ENCODE assay signal across 8 cellular contexts in the genomic region with DNA sequence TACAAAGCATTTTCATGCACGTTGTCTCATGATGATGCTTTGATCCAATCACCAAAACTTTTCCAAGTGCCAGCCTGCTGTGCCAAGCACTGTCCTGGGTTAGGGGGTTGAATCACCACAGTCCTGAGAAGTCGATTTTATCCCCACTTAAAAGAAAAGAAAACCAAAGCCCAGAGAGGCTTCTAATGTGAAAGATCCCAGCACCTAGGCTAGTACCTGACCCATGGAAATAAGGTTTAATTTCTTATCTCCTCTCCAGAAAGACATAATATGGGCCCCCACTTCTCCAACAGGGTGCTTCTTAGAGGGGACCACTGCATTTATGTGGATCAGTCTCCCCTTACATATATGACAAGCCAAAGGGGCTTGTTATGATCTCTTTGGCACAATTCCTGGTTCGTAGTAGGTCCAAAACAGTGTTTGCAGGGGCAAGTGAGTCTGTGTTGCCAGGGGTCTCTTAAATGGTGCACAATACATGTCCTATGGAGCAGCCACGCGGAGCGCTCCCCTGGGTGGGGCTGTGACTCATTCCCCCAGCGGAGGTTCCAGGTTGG. TPM values are rescaled to one million over a fixed set of nuclear protein-coding genes. Genes with fewer than 3 reads are reported as not detected.
DNase-seq lines count a peak whose midpoint lies in the region; ATAC-seq and TF ChIP-seq lines count a peak whose summit lies in the region.

No MANE protein-coding gene starts in this region.

- H3K79me2 ChIP-seq in HCT116 (ENCODE audit: insufficient read depth, low read length) (peaks cover 29% of the 10 kb centered on the region), smooth muscle cell (ENCODE audit: low read depth) (peaks cover 27% of the 10 kb centered on the region)

- ATAC-seq in HCT116 (no peak), WTC11 (no peak), HG02610 (IDR thresholded peaks at IDR 0.05; ENCODE audit: unreplicated experiment) (no peak), GM18868 (IDR thresholded peaks at IDR 0.05; ENCODE audit: unreplicated experiment) (no peak)

- H3K9me3 ChIP-seq in HCT116 (ENCODE audit: control insufficient read depth in 1 of 2, insufficient read depth in 1 of 2, low read depth in 1 of 2, low read length in 2 of 2): no peaks in the 10 kb centered on the region
- no peaks in the 10 kb centered on the region for H3K9me3 ChIP-seq in smooth muscle cell (replicated peaks; ENCODE audit: low read depth)

- H3K9me3 Mint-ChIP-seq in WTC11: no peaks in the 10 kb centered on the region
- H3K9me3 Mint-ChIP-seq in glutamatergic neuron (ENCODE audit: unreplicated experiment): peaks cover 15% of the 10 kb centered on the region

- H3K27ac Mint-ChIP-seq in WTC11: no peak overlapping the region
- H3K27ac Mint-ChIP-seq in glutamatergic neuron (ENCODE audit: unreplicated experiment): peak overlapping the region; percentile 90

- H3K27ac ChIP-seq in HCT116 (ENCODE audit: low read depth, low read length): peak overlapping the region; percentile 100
- peak overlapping the region; percentile 85 for H3K27ac ChIP-seq in smooth muscle cell (ENCODE audit: low read depth)

- H3K9me2 ChIP-seq in HCT116 (ENCODE audit: insufficient read depth): no peaks in the 10 kb centered on the region

- H4K20me1 ChIP-seq in HCT116 (ENCODE audit: insufficient read depth): no peaks in the 10 kb centered on the region
- peaks cover 26% of the 10 kb centered on the region for H4K20me1 ChIP-seq in smooth muscle cell (ENCODE audit: low read depth)

- no peak for TF ChIP-seq CTCF in HCT116 (IDR thresholded peaks at IDR 0.05 in 2 of 3, conservative IDR thresholded peaks at IDR 0.05 in 1 of 3; ENCODE audit: borderline replicate concordance in 1 of 3, insufficient read depth in 1 of 3, low read depth in 2 of 3, low read length in 2 of 3)
- TF ChIP-seq CTCF in WTC11 (IDR thresholded peaks at IDR 0.05): no peak
- TF ChIP-seq CTCF in glutamatergic neuron (IDR thresholded peaks at IDR 0.05; ENCODE audit: partially characterized antibody, unreplicated experiment): no peak
- TF ChIP-seq CTCF in smooth muscle cell (IDR thresholded peaks at IDR 0.05; ENCODE audit: borderline replicate concordance, insufficient read depth, poor library complexity, severe bottlenecking): no peak

- H3K36me3 ChIP-seq in HCT116 (ENCODE audit: control insufficient read depth in 1 of 2, insufficient read depth in 2 of 2, low read length in 2 of 2) (no peaks in the 10 kb centered on the region; a peak in 1 of 4 replicates), smooth muscle cell (ENCODE audit: low read depth) (no peaks in the 10 kb centered on the region)

- no peak overlapping the region for H2AFZ ChIP-seq in HCT116 (ENCODE audit: low read depth, low read length, poor library complexity, severe bottlenecking)
- H2AFZ ChIP-seq in smooth muscle cell (ENCODE audit: low read depth): no peak overlapping the region

- TF ChIP-seq POLR2A in HCT116 (IDR thresholded peaks at IDR 0.05; ENCODE audit: borderline replicate concordance, extremely low read depth, insufficient read depth, insufficient read length): no peak

- peak overlapping the region; percentile 100 for H3K4me2 ChIP-seq in HCT116 (ENCODE audit: low read length)
- peak overlapping the region; percentile 89 for H3K4me2 ChIP-seq in smooth muscle cell

- 20% methylated on average over 7 of the region's 7 CpGs for WGBS in smooth muscle cell (ENCODE audit: low lambda C conversion rate)

- H3K4me1 Mint-ChIP-seq in WTC11 (peaks cover 50% of the 10 kb centered on the region), glutamatergic neuron (ENCODE audit: low read depth, unreplicated experiment) (peaks cover 25% of the 10 kb centered on the region)

- peaks cover 5% of the 10 kb centered on the region for H3F3A ChIP-seq in smooth muscle cell (ENCODE audit: low read depth)

- no peaks in the 10 kb centered on the region for H3K36me3 Mint-ChIP-seq in WTC11
- no peaks in the 10 kb centered on the region for H3K36me3 Mint-ChIP-seq in glutamatergic neuron (ENCODE audit: unreplicated experiment)

- TF ChIP-seq RAD21 in HCT116 (IDR thresholded peaks at IDR 0.05; ENCODE audit: low read depth): no peak

- H3K4me3 ChIP-seq in HCT116 (replicated peaks in 1 of 2; ENCODE audit: low read depth in 1 of 2, low read length in 2 of 2) (peak overlapping the region; percentile 73 to 75), smooth muscle cell (peak overlapping the region; percentile 69)

- intact Hi-C loops in HCT116 (cut with micrococcal nuclease): loop anchor here (1.0 to 2.0 kb wide), 3 partner anchors 15 to 137 kb away; a partner anchor contains a TSS

- H3K27me3 ChIP-seq in HCT116 (ENCODE audit: insufficient read depth, low read length) (no peaks in the 10 kb centered on the region), smooth muscle cell (ENCODE audit: low read depth) (no peaks in the 10 kb centered on the region)

- POLR2A ChIA-PET in HCT116 (lab: Charles Lee): interaction anchor here (1.1 to 1.7 kb wide), 3 partner anchors 11 to 135 kb away, joined by 3 to 6 read pairs (median 5); no protein-coding TSS in a partner anchor
- POLR2A ChIA-PET in WTC11 (lab: Charles Lee): interaction anchor here (1.6 to 3.8 kb wide), 2 partner anchors 17 to 135 kb away, joined by 7 to 76 read pairs; no protein-coding TSS in a partner anchor

- H3K4me1 ChIP-seq in HCT116 (ENCODE audit: control insufficient read depth in 1 of 2, insufficient read depth in 2 of 2, low read length in 2 of 2) (peaks cover 46 to 82% of the 10 kb centered on the region in 2 experiments), smooth muscle cell (ENCODE audit: low read depth) (peaks cover 22% of the 10 kb centered on the region)

- H3K9ac ChIP-seq in HCT116 (ENCODE audit: low read length) (peak overlapping the region; percentile 95), smooth muscle cell (ENCODE audit: low read depth) (no peak overlapping the region)

- RAD21 ChIA-PET in HCT116 (lab: Charles Lee; ENCODE audit: low non-redundant PET in 1 of 2, low total read pairs in 2 of 2, uncharacterized antibody in 2 of 2, unreplicated experiment in 2 of 2): interaction anchor here (0.6 to 1.3 kb wide), 7 partner anchors 10 to 238 kb away, joined by 3 to 13 read pairs (median 4); no protein-coding TSS in a partner anchor

- H3K27me3 Mint-ChIP-seq in WTC11 (ENCODE audit: low read depth) (peaks cover 24% of the 10 kb centered on the region), glutamatergic neuron (ENCODE audit: unreplicated experiment) (peaks cover 8% of the 10 kb centered on the region)

- H3K4me3 Mint-ChIP-seq in WTC11: peak overlapping the region; percentile 92
- peak overlapping the region; percentile 95 for H3K4me3 Mint-ChIP-seq in glutamatergic neuron (ENCODE audit: unreplicated experiment)

- CTCF ChIA-PET in HCT116 (lab: Charles Lee) (interaction anchor here (0.6 to 6.6 kb wide), 7 partner anchors 9 to 238 kb away, joined by 3 to 150 read pairs (median 6); no protein-coding TSS in a partner anchor), WTC11 (lab: Charles Lee) (interaction anchor here (0.6 to 3.8 kb wide), 12 partner anchors 11 to 238 kb away, joined by 3 to 34 read pairs (median 4); a partner anchor contains a TSS)

- no TSS peak for BruUV-seq in HCT116 (replicated peaks; lab: Mats Ljungman, UMichigan)

- DNase-seq in HCT116 (ENCODE audit: low read depth, low spot score): no peak
- DNase-seq in WTC11 (ENCODE audit: low spot score): no peak
- no peak for DNase-seq in glutamatergic neuron
- no peak for DNase-seq in smooth muscle cell (lab: John Stamatoyannopoulos, UW; ENCODE audit: unreplicated experiment)
- no peak for DNase-seq in DMS 273 (lab: John Stamatoyannopoulos, UW; ENCODE audit: unreplicated experiment)
- no peak for DNase-seq in GOT3 (lab: John Stamatoyannopoulos, UW)

TF ChIP-seq in WTC11, 78 proteins besides CTCF, POLR2A, EP300 and RAD21 (continues in another document):
- TF ChIP-seq NR1H2 (CRISPR knock-in tag; IDR thresholded peaks at IDR 0.05): no peak
- no peak for TF ChIP-seq TCF7 (CRISPR knock-in tag; IDR thresholded peaks at IDR 0.05; ENCODE audit: low read depth)
- no peak for TF ChIP-seq OVOL2 (CRISPR knock-in tag; IDR thresholded peaks at IDR 0.05; ENCODE audit: borderline replicate concordance)
- TF ChIP-seq, protein P1, sequence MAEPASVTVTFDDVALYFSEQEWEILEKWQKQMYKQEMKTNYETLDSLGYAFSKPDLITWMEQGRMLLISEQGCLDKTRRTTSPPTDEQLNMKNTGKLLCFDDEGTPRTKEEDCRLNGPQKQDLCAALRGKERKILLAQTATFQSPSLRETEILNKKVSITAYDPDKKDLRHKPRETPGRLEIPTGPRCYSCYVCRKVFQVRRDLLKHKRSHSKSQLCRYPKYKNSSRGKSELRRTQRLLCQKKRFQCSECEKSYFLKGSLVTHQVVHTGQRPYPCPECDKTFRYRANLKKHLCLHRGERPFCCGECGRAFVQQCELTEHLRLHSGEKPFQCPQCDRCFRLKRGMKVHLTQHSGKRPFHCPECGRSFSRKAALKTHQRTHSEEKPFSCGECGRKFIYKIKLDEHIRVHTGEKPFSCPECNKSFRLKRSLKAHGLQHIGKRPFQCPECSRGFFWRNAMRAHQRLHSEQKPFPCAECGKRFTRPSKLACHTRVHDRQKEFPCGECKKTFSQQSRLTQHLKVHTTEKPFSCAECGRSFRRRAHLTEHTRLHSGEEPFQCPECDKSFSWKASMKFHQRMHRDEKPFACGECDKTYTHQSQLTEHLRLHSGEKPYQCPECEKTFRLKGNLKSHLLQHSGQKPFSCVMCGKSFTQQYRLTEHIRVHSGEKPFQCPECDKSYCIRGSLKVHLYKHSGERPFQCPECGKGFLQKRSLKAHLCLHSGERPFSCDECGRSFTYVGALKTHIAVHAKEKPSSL (CRISPR knock-in tag; conservative IDR thresholded peaks at IDR 0.05): no peak
- no peak for TF ChIP-seq HMGA2 (CRISPR knock-in tag; IDR thresholded peaks at IDR 0.05)
- no peak for TF ChIP-seq ZNF671 (CRISPR knock-in tag; IDR thresholded peaks at IDR 0.05)

RNA-seq across cellular contexts. Expression of a gene that starts 1.9 kb away (rescaled TPM):
- total RNA-seq in HCT116 (2021; ENCODE audit: unreplicated experiment) (120 TPM), WTC11 (2021) (62.1 to 65.3 TPM (median 64.7 TPM) in 3 replicates), glutamatergic neuron (ENCODE audit: unreplicated experiment) (13.0 TPM), smooth muscle cell (10.5 and 10.8 TPM in 2 replicates)
- polyA plus RNA-seq in HCT116 (2012): 83.0 and 85.7 TPM in 2 replicates
- polyA plus RNA-seq in smooth muscle cell: 11.4 and 19.0 TPM in 2 replicates

RNA-seq across cellular contexts. Expression of a gene that starts 28.5 kb away (rescaled TPM):
- 0.42 TPM for total RNA-seq in HCT116 (2021; ENCODE audit: unreplicated experiment)
- polyA plus RNA-seq in HCT116 (2012): 0.26 and 0.55 TPM in 2 replicates
- total RNA-seq in WTC11 (2021): not detected in 3 replicates
- total RNA-seq in glutamatergic neuron (ENCODE audit: unreplicated experiment): not detected
- not detected in 2 replicates for total RNA-seq in smooth muscle cell
- polyA plus RNA-seq in smooth muscle cell: 1.4 and 2.5 TPM in 2 replicates

RNA-seq across cellular contexts. Expression of a gene that starts 43.9 kb away (rescaled TPM):
- total RNA-seq in HCT116 (2021; ENCODE audit: unreplicated experiment): not detected
- not detected in 2 replicates for polyA plus RNA-seq in HCT116 (2012)
- total RNA-seq in WTC11 (2021): not detected in 3 replicates
- total RNA-seq in glutamatergic neuron (ENCODE audit: unreplicated experiment): not detected
- not detected in 2 replicates for total RNA-seq in smooth muscle cell
- not detected in 2 replicates for polyA plus RNA-seq in smooth muscle cell

RNA-seq across cellular contexts. Expression of a gene that starts 43.9 kb away (rescaled TPM):
- total RNA-seq in HCT116 (2021; ENCODE audit: unreplicated experiment) (not detected), WTC11 (2021) (0.07 TPM in 1 of 3 replicates, not detected in the others), glutamatergic neuron (ENCODE audit: unreplicated experiment) (not detected), smooth muscle cell (not detected in 2 replicates)
- polyA plus RNA-seq in HCT116 (2012): 0.01 TPM in 1 of 2 replicates, not detected in the other
- 1.6 TPM in 1 of 2 replicates, not detected in the other for polyA plus RNA-seq in smooth muscle cell
